1 cellular context compared by ENCODE assay signal in the genomic region with DNA sequence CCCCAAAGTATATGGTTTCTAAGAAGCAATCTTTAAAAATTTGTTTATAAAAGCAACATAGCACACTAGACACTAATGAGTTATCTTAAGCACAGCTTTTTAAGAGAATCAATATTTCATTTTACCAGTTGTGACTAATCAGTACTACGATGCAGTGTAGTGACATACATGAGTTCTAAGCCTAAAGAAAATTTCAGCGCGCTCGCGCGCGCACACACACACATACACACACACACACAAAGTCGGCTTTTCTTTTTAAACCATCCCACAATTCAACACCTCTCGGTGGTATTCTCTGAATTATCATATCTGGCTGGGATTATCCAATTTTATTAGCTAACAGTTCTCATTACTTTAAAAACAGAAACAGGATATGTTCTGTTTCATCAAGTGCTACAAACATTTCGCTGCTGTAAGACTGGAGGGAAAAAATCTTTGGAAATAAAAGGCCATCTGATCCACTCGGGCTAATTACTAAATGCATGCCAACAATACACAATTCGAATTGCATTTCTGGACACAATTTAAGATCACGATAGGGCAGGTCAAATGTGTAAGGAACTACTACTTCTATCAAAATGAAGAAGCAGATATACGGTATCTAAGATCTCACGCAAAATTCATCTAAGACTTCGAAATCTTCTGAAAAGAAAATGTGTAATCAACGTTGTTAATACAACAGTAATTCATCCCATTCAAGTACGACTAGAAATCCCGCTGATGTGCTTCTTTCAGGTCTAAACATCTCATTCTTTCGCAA.
TF ChIP-seq lines count a peak whose summit lies in the region.

No MANE protein-coding gene starts in this region.

TF ChIP-seq in HCT116, 20 proteins besides CTCF, POLR2A, EP300 and RAD21:
- TF ChIP-seq ZNF274 (IDR thresholded peaks at IDR 0.05; ENCODE audit: low read depth, low read length): no peak
- TF ChIP-seq, protein P1, sequence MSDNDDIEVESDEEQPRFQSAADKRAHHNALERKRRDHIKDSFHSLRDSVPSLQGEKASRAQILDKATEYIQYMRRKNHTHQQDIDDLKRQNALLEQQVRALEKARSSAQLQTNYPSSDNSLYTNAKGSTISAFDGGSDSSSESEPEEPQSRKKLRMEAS (IDR thresholded peaks at IDR 0.05): peak; percentile 61; the same call in 1 of the 2 replicates
- TF ChIP-seq CEBPB (IDR thresholded peaks at IDR 0.05; ENCODE audit: low read depth): peak; percentile 54; the same call in 1 of the 2 replicates
